ENCODE assay signal across 1 cellular context in the genomic region with DNA sequence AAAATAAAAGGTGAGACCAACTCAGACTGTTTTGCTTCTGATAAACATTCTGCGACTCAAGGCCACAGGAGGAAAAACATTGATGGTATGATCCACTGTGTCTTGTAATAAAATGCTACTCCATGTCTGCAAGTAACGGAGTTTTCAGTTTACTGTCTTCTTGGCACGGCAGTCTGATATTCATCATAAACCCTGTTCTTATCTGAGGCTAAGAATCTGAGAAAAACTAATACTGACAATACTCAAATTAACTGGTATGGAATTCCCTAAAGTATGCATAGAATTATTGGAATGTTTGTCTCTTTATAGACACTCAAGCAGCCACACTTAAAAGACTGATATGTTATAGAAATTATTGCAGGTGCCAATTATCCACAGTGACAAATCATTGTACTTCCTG.
TF ChIP-seq lines count a peak whose summit lies in the region.

No MANE protein-coding gene starts in this region.

TF ChIP-seq in IMR-90, 13 proteins besides CTCF, POLR2A, EP300 and RAD21 (continued from another document):
- TF ChIP-seq MAFK (IDR thresholded peaks at IDR 0.05; ENCODE audit: low read depth, low read length) = no peak
TF ChIP-seq in IMR-90: peak in this region for 0.
